13 cellular contexts compared by ENCODE assay signal in genomic region chr21:30233636-30234035, GRCh38.
"Had no signal": no experiment of that assay in that cellular context is flagged by ENCODE, and none has a peak within 500 bp of the region (broad histone marks: within the 10 kb centered on the region; RNA-seq: fewer than 3 reads in every experiment).

No MANE protein-coding gene starts in this region.

- H3K27me3 Mint-ChIP-seq: activated CD4-positive, alpha-beta T cell treated with anti-CD3 and anti-CD28 coated beads, Interleukin-2, amount 10 ng/mL, durations not matched to agents 24 days and 14 days; natural killer cell treated with Interleukin-12 subunit alpha and Interleukin-12 subunit beta and Interleukin-15 and Interleukin-18, amount 100 ng/mL, for 72 hours; stimulated activated naive CD8-positive, alpha-beta T cell treated with anti-CD3 and anti-CD28 coated beads, Interleukin-15, Interleukin-2, amounts not matched to agents 100 ng/mL and 50 ng/mL, for 24 hours had no signal

- DNase-seq: activated CD4-positive, alpha-beta T cell treated with anti-CD3 and anti-CD28 coated beads, Interleukin-2, amount 10 ng/mL, durations not matched to agents 24 days and 14 days; activated CD8-positive, alpha-beta memory T cell treated with anti-CD3 and anti-CD28 coated beads for 24 hours; activated naive CD4-positive, alpha-beta T cell treated with anti-CD3 and anti-CD28 coated beads for 36 hours; adrenal gland; caudate nucleus; effector CD8-positive, alpha-beta T cell; immature natural killer cell; left cardiac atrium; stimulated activated CD4-positive, alpha-beta T cell treated with anti-CD3 and anti-CD28 coated beads, Interleukin-4, amount 100 ng/mL, for 1 hour had no signal

- H3K36me3 Mint-ChIP-seq: immature natural killer cell; natural killer cell treated with Interleukin-12 subunit alpha and Interleukin-12 subunit beta and Interleukin-15 and Interleukin-18, amount 100 ng/mL, for 72 hours; WTC11 had no signal

- H3K4me1 Mint-ChIP-seq: activated CD4-positive, alpha-beta T cell treated with anti-CD3 and anti-CD28 coated beads, Interleukin-2, amount 10 ng/mL, durations not matched to agents 24 days and 14 days; activated T-helper 17 cell treated with anti-CD3 and anti-CD28 coated beads, Interleukin-2, amount 50 U/mL, for 72 hours; immature natural killer cell had no signal

- H3K27ac Mint-ChIP-seq: activated CD4-positive, alpha-beta T cell treated with anti-CD3 and anti-CD28 coated beads, Interleukin-2, amount 10 ng/mL, durations not matched to agents 24 days and 14 days; activated naive CD4-positive, alpha-beta T cell treated with anti-CD3 and anti-CD28 coated beads for 36 hours; activated T-helper 17 cell treated with anti-CD3 and anti-CD28 coated beads, Interleukin-2, amount 50 U/mL, for 72 hours; immature natural killer cell; natural killer cell treated with Interleukin-12 subunit alpha and Interleukin-12 subunit beta and Interleukin-15 and Interleukin-18, amount 100 ng/mL, for 72 hours; stimulated activated naive CD8-positive, alpha-beta T cell treated with anti-CD3 and anti-CD28 coated beads, Interleukin-15, Interleukin-2, amounts not matched to agents 100 ng/mL and 50 ng/mL, for 24 hours; WTC11 had no signal

- H3K9me3 Mint-ChIP-seq: activated CD4-positive, alpha-beta T cell treated with anti-CD3 and anti-CD28 coated beads, Interleukin-2, amount 10 ng/mL, durations not matched to agents 24 days and 14 days; activated naive CD4-positive, alpha-beta T cell treated with anti-CD3 and anti-CD28 coated beads for 36 hours; stimulated activated naive CD8-positive, alpha-beta T cell treated with anti-CD3 and anti-CD28 coated beads, Interleukin-15, Interleukin-2, amounts not matched to agents 100 ng/mL and 50 ng/mL, for 24 hours had no signal

- H3K4me3 Mint-ChIP-seq: activated CD4-positive, alpha-beta T cell treated with anti-CD3 and anti-CD28 coated beads, Interleukin-2, amount 10 ng/mL, durations not matched to agents 24 days and 14 days; activated naive CD4-positive, alpha-beta T cell treated with anti-CD3 and anti-CD28 coated beads for 36 hours; activated T-helper 17 cell treated with anti-CD3 and anti-CD28 coated beads, Interleukin-2, amount 50 U/mL, for 72 hours; immature natural killer cell; natural killer cell treated with Interleukin-12 subunit alpha and Interleukin-12 subunit beta and Interleukin-15 and Interleukin-18, amount 100 ng/mL, for 72 hours; stimulated activated naive CD8-positive, alpha-beta T cell treated with anti-CD3 and anti-CD28 coated beads, Interleukin-15, Interleukin-2, amounts not matched to agents 100 ng/mL and 50 ng/mL, for 24 hours; WTC11 had no signal

- ATAC-seq: activated T-helper 17 cell treated with anti-CD3 and anti-CD28 coated beads, Interleukin-2, amount 50 U/mL, for 72 hours; left cardiac atrium; natural killer cell treated with Interleukin-12 subunit alpha and Interleukin-12 subunit beta and Interleukin-15 and Interleukin-18, amount 100 ng/mL, for 72 hours; WTC11 had no signal
